Comparison of ENCODE assay signal across 1 cellular context in the genomic region with DNA sequence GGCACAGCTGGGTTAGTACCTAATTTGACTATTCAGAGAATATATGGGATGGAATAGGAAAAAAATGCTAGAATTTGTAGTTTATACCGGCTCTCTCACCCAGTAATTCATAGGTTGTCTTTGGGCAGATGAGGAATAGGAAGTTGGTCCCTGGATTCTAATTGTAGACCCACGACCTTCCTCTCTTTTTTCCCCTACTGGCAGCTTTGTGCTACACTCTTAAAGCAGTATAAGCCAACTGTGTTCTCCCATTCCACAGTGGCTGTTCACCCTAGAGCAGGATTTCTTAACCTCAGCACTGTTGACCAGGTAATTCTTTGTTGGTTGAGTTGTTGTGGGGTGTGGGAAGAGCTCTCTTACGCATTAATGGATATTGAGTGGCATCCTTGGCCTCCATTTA.
TF ChIP-seq lines count a peak whose summit lies in the region.

No MANE protein-coding gene starts in this region.

TF ChIP-seq in SK-N-SH, 30 proteins besides CTCF, POLR2A, EP300 and RAD21 (continued from another document):
- TF ChIP-seq, protein P1, sequence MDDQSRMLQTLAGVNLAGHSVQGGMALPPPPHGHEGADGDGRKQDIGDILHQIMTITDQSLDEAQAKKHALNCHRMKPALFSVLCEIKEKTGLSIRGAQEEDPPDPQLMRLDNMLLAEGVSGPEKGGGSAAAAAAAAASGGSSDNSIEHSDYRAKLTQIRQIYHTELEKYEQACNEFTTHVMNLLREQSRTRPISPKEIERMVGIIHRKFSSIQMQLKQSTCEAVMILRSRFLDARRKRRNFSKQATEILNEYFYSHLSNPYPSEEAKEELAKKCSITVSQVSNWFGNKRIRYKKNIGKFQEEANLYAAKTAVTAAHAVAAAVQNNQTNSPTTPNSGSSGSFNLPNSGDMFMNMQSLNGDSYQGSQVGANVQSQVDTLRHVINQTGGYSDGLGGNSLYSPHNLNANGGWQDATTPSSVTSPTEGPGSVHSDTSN (IDR thresholded peaks at IDR 0.05) = no peak
- TF ChIP-seq GATA2 (CRISPR knock-in tag; IDR thresholded peaks at IDR 0.05) (no peak), FOSL2 (IDR thresholded peaks at IDR 0.05; ENCODE audit: borderline replicate concordance, low read depth) (no peak), JUND (IDR thresholded peaks at IDR 0.05) (no peak), POLR2AphosphoS5 (IDR thresholded peaks at IDR 0.05; ENCODE audit: low read depth, low read length) (no peak)
